Comparison of ENCODE assay signal across 9 cellular contexts in genomic region chr5:88503065-88503394, GRCh38.
DNase-seq lines count a peak whose midpoint lies in the region; ATAC-seq and TF ChIP-seq lines count a peak whose summit lies in the region.
"Had no signal": no experiment of that assay in that cellular context is flagged by ENCODE, and none has a peak within 500 bp of the region (broad histone marks: within the 10 kb centered on the region; RNA-seq: fewer than 3 reads in every experiment).

No MANE protein-coding gene starts in this region.

- H3K27me3 ChIP-seq in MM.1S (replicated peaks; ENCODE audit: insufficient read depth, low read length) (no peaks in the 10 kb centered on the region), ovary (no peaks in the 10 kb centered on the region)
- H3K27me3 ChIP-seq: transverse colon had no signal

- H3K4me2 ChIP-seq in MM.1S (ENCODE audit: low read depth, low read length), result peak overlapping the region; percentile 48

- no peaks in the 10 kb centered on the region for H4K20me1 ChIP-seq in MM.1S (ENCODE audit: insufficient read depth, low read length)

- H3K4me3 ChIP-seq in MM.1S (ENCODE audit: low read length) (no peak overlapping the region), ovary (peak overlapping the region; percentile 44)

- intact Hi-C loops in ovary (cut with DNase I), result no loop called here

- H3K27ac ChIP-seq in MM.1S (ENCODE audit: low read length), result no peak overlapping the region
- no peak overlapping the region for H3K27ac ChIP-seq in ovary

- peak overlapping the region; percentile 76 for H2AFZ ChIP-seq in MM.1S (ENCODE audit: low read length)

- no peak for TF ChIP-seq EP300 in ovary (IDR thresholded peaks at IDR 0.05)

- ATAC-seq in GM18907 (IDR thresholded peaks at IDR 0.05; ENCODE audit: unreplicated experiment), result no peak

- H3K36me3 ChIP-seq in MM.1S (replicated peaks; ENCODE audit: insufficient read depth, low read length) (no peaks in the 10 kb centered on the region), ovary (no peaks in the 10 kb centered on the region)
- H3K36me3 ChIP-seq: transverse colon had no signal

- H3K4me1 ChIP-seq in MM.1S (ENCODE audit: low read length) (peaks cover 4% of the 10 kb centered on the region; the same call in 1 of the 2 replicates), ovary (ENCODE audit: insufficient read depth) (peaks cover 2% of the 10 kb centered on the region)

- no peaks in the 10 kb centered on the region for H3K9me2 ChIP-seq in MM.1S (replicated peaks; ENCODE audit: insufficient read depth, low read length)

- WGBS in ovary, 3 donors, result 0 to 2% (median 2%) methylated on average over 2 of the region's 2 CpGs

- no peak for TF ChIP-seq POLR2A in ovary (IDR thresholded peaks at IDR 0.05)

- H3F3A ChIP-seq in MM.1S (ENCODE audit: insufficient read depth, low read length), result no peaks in the 10 kb centered on the region

- H3K79me2 ChIP-seq in MM.1S (ENCODE audit: low read length), result no peaks in the 10 kb centered on the region

- H3K9ac ChIP-seq in MM.1S (ENCODE audit: low read length), result no peak overlapping the region

- DNase-seq in G401 (ENCODE audit: low spot score) (peak; percentile 77), MM.1S (no peak), cerebellar cortex (ENCODE audit: low spot score) (peak; percentile 76), ovary (no peak), GM19238 (ENCODE audit: insufficient read length, low spot score) (no peak), middle frontal gyrus (ENCODE audit: extremely low spot score, low spot score) (no peak)
- DNase-seq in NK-92 treated with Interleukin-12 subunit alpha and Interleukin-12 subunit beta, amount 100 ng/mL, for 24 hours (lab: John Stamatoyannopoulos, UW), result no peak
- DNase-seq: transverse colon had no signal

- no peaks in the 10 kb centered on the region for H3K9me3 ChIP-seq in MM.1S (replicated peaks; ENCODE audit: insufficient read depth, low read length)
- H3K9me3 ChIP-seq in ovary, result no peaks in the 10 kb centered on the region
- H3K9me3 ChIP-seq: transverse colon had no signal

- in situ Hi-C loops in G401 (cut with HindIII; ENCODE audit: low sequenced_read_pairs), result no loop called here

- TF ChIP-seq CTCF in MM.1S (IDR thresholded peaks at IDR 0.05; ENCODE audit: low read length) (no peak), ovary (IDR thresholded peaks at IDR 0.05) (no peak)

Comparison
In these comparisons a context has a peak if more than half of its experiments do, and no peak if none do; other contexts are left out.
1. DNase-seq: peak in G401 (single experiment) and cerebellar cortex (single experiment); none in MM.1S (single experiment), ovary (0 of 5), NK-92 treated with Interleukin-12 subunit alpha and Interleukin-12 subunit beta, amount 100 ng/mL, for 24 hours (single experiment), GM19238 (single experiment) and middle frontal gyrus (single experiment).